Comparison of ENCODE assay signal across 35 cellular contexts in genomic region chr12:45801625-45802024, GRCh38.
"Had no signal": no experiment of that assay in that cellular context is flagged by ENCODE, and none has a peak within 500 bp of the region (broad histone marks: within the 10 kb centered on the region; RNA-seq: fewer than 3 reads in every experiment).

No MANE protein-coding gene starts in this region.

- H3K27ac ChIP-seq: KMS-11 had no signal

- H3K36me3 ChIP-seq: MG63 had no signal

- DNase-seq: Karpas-422, Kasumi-1, MG63, MM.1S, MV-4-11, NCI-H1048, NCI-H1092, NCI-H1092 treated with DMSO at 0.1 percent for 48 hours, NCI-H1105, NCI-H1105 treated with DMSO at 0.1 percent for 48 hours, NCI-H1417, NCI-H1417 treated with DMSO at 0.1 percent for 48 hours, NCI-H1436, NCI-H1436 treated with DMSO at 0.1 percent for 48 hours, NCI-H146, NCI-H1694, NCI-H1694 treated with DMSO at 0.1 percent for 48 hours, NCI-H187, NCI-H187 treated with DMSO at 0.1 percent for 48 hours, NCI-H1930, NCI-H2029, NCI-H2029 treated with DMSO at 0.1 percent for 48 hours, NCI-H2081, NCI-H2081 treated with DMSO at 0.1 percent for 48 hours, NCI-H2107, NCI-H2171, NCI-H2171 treated with DMSO at 0.1 percent for 48 hours, NCI-H2227 treated with DMSO at 0.1 percent for 48 hours, NCI-H226, NCI-H345, NCI-H446, NCI-H446 treated with DMSO at 0.1 percent for 48 hours, NCI-H510A, NCI-H510A treated with DMSO at 0.1 percent for 48 hours had no signal

- H3K9ac ChIP-seq: KMS-11 had no signal

- H3K9me3 ChIP-seq: MG63 had no signal

- H3K27me3 ChIP-seq: MG63 had no signal

- H3K4me3 ChIP-seq: MG63 had no signal

- H3K4me2 ChIP-seq: KMS-11 had no signal
